In the genomic region with DNA sequence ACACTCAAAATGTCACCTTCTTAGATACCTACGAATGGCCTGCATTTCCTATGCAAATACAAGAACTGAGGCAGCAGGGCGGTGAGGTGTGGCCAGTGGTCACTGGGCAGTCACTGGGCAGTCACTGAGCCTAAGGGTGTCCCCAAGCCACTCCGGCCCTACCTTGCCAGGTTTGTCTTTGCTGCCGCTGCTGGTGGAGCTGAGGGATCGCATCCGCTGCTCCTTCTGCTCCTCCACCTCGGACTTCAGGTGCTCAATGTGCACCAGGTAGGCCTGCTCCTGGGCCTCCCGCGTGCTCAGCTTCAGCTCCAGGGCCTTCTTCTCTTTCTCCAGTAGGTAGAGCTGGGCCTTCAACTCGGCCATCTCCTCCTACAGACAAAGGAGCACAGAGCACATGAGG, we compare ENCODE assay signal across 22 cellular contexts.
"Had no signal": no experiment of that assay in that cellular context is flagged by ENCODE, and none has a peak within 500 bp of the region (broad histone marks: within the 10 kb centered on the region; RNA-seq: fewer than 3 reads in every experiment).

No MANE protein-coding gene starts in this region.

- H3K27ac ChIP-seq: ascending aorta, body of pancreas, KMS-11, PC-9 had no signal

- H3K27me3 ChIP-seq: ascending aorta, body of pancreas had no signal

- H3K9me3 ChIP-seq: ascending aorta, body of pancreas had no signal

- H3K4me1 ChIP-seq: body of pancreas had no signal

- H3K9ac ChIP-seq: KMS-11 had no signal

- H3K27ac Mint-ChIP-seq: activated CD4-positive, alpha-beta T cell treated with anti-CD3 and anti-CD28 coated beads for 36 hours; activated naive CD4-positive, alpha-beta T cell treated with anti-CD3 and anti-CD28 coated beads, Interleukin-2, amount 50 U/mL, for 24 hours; IgD-negative memory B cell; T-helper 17 cell had no signal

- H3K27me3 Mint-ChIP-seq: activated CD4-positive, alpha-beta memory T cell treated with anti-CD3 and anti-CD28 coated beads, Interleukin-2, amount 10 ng/mL, durations not matched to agents 7 days and 5 days; activated CD4-positive, alpha-beta T cell treated with anti-CD3 and anti-CD28 coated beads for 36 hours; activated naive CD4-positive, alpha-beta T cell treated with anti-CD3 and anti-CD28 coated beads, Interleukin-2, amount 50 U/mL, for 24 hours; IgD-negative memory B cell; T-helper 17 cell had no signal

- H2AFZ ChIP-seq: PC-9 had no signal

- H3K4me2 ChIP-seq: KMS-11, PC-9 had no signal

- DNase-seq: activated CD4-positive, alpha-beta memory T cell treated with anti-CD3 and anti-CD28 coated beads, Interleukin-2, amount 10 ng/mL, durations not matched to agents 7 days and 5 days; activated CD4-positive, alpha-beta T cell treated with anti-CD3 and anti-CD28 coated beads for 36 hours; activated CD4-positive, alpha-beta T cell treated with anti-CD3 and anti-CD28 coated beads, Interleukin-2, amount 50 U/mL, for 1 hour; activated effector memory CD4-positive, alpha-beta T cell treated with Interleukin-2 at 50 U/mL for 16 hours; activated naive CD4-positive, alpha-beta T cell; amniotic stem cell; body of pancreas; central memory CD4-positive, alpha-beta T cell; MV-4-11; NCI-H1105; NCI-H1436 treated with DMSO at 0.1 percent for 48 hours; NCI-H187; NCI-H2081; NCI-H510A treated with DMSO at 0.1 percent for 48 hours; PC-9; SIG-M5; T-helper 17 cell; T-helper 9 cell had no signal

- H3K4me3 ChIP-seq: ascending aorta, body of pancreas, PC-9 had no signal

- H3K36me3 Mint-ChIP-seq: activated naive CD4-positive, alpha-beta T cell treated with anti-CD3 and anti-CD28 coated beads, Interleukin-2, amount 50 U/mL, for 24 hours; IgD-negative memory B cell had no signal

- H3K9me3 Mint-ChIP-seq: activated CD4-positive, alpha-beta memory T cell treated with anti-CD3 and anti-CD28 coated beads, Interleukin-2, amount 10 ng/mL, durations not matched to agents 7 days and 5 days; activated naive CD4-positive, alpha-beta T cell treated with anti-CD3 and anti-CD28 coated beads, Interleukin-2, amount 50 U/mL, for 24 hours; IgD-negative memory B cell had no signal

- H3K4me3 Mint-ChIP-seq: activated CD4-positive, alpha-beta memory T cell treated with anti-CD3 and anti-CD28 coated beads, Interleukin-2, amount 10 ng/mL, durations not matched to agents 7 days and 5 days; activated CD4-positive, alpha-beta T cell treated with anti-CD3 and anti-CD28 coated beads for 36 hours; activated naive CD4-positive, alpha-beta T cell treated with anti-CD3 and anti-CD28 coated beads, Interleukin-2, amount 50 U/mL, for 24 hours; T-helper 17 cell had no signal
